11 cellular contexts compared by ENCODE assay signal in the genomic region with DNA sequence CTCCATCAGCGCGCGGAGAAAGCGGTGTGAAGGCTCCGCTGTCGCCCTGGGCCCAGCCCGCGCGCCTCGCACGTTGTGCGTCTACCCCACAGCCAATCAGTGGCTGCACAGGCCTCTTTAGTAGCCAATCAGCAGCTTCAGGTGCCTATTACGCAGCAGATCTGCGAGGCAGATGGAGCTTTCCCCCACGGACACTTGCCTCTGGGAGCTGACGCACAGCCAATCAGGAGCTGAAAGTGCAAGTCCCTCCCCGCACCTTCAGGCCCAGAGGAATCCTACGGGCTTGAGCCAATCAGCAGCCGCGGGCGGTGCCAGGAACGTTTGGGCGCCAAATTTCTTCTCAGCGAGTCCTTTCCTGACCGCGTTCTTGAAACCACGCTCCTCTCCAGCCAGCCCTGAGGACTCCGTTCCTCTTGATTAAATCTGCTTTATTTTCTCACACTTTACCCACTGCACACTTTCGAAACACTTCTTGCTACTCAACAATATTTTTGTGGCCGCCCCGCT. TPM values are rescaled to one million over a fixed set of nuclear protein-coding genes. Genes with fewer than 3 reads are reported as not detected.
DNase-seq lines count a peak whose midpoint lies in the region; ATAC-seq and TF ChIP-seq lines count a peak whose summit lies in the region.
"Had no signal": no experiment of that assay in that cellular context is flagged by ENCODE, and none has a peak within 500 bp of the region (broad histone marks: within the 10 kb centered on the region; RNA-seq: fewer than 3 reads in every experiment).

No MANE protein-coding gene starts in this region.

- no peak overlapping the region for H3K27ac Mint-ChIP-seq in activated CD8-positive, alpha-beta T cell treated with anti-CD3 and anti-CD28 coated beads for 36 hours
- H3K27ac Mint-ChIP-seq: T-helper 1 cell treated with Interleukin-12 subunit alpha and Interleukin-12 subunit beta and Interleukin-4 antibody, amounts not matched to agents 30 μg/mL and 1 μg/mL, for 36 hours had no signal

- CTCF ChIA-PET in activated CD8-positive, alpha-beta T cell treated with anti-CD3 and anti-CD28 coated beads for 36 hours (lab: Charles Lee) = no interaction called here

- H3K27me3 Mint-ChIP-seq in activated CD8-positive, alpha-beta T cell treated with anti-CD3 and anti-CD28 coated beads for 36 hours = peaks cover 7% of the 10 kb centered on the region

- intact Hi-C loops in activated CD8-positive, alpha-beta T cell treated with anti-CD3 and anti-CD28 coated beads for 36 hours (cut with micrococcal nuclease) = no loop called here

- H3K9me3 Mint-ChIP-seq in activated CD8-positive, alpha-beta T cell treated with anti-CD3 and anti-CD28 coated beads for 36 hours = no peaks in the 10 kb centered on the region
- H3K9me3 Mint-ChIP-seq: T-helper 1 cell treated with Interleukin-12 subunit alpha and Interleukin-12 subunit beta and Interleukin-4 antibody, amounts not matched to agents 30 μg/mL and 1 μg/mL, for 36 hours had no signal

- POLR2A ChIA-PET in activated CD8-positive, alpha-beta T cell treated with anti-CD3 and anti-CD28 coated beads for 36 hours (lab: Charles Lee) = no interaction called here

- H3K9me3 ChIP-seq in ES-I3 (ENCODE audit: control insufficient read depth, insufficient read depth, low read length) = no peaks in the 10 kb centered on the region
- H3K9me3 ChIP-seq: transverse colon had no signal

- H3K4me1 Mint-ChIP-seq in activated CD8-positive, alpha-beta T cell treated with anti-CD3 and anti-CD28 coated beads for 36 hours (ENCODE audit: low read depth) = no peaks in the 10 kb centered on the region

- in situ Hi-C loops in KBM-7 (cut with MboI; ENCODE audit: low pct_unique_long_range_greater_than_20kb, low sequenced_read_pairs) = no loop called here

- no peaks in the 10 kb centered on the region for H3K36me3 ChIP-seq in ES-I3 (ENCODE audit: insufficient read depth, low read length)
- H3K36me3 ChIP-seq: transverse colon had no signal

- peak overlapping the region; percentile 20; the same call in 1 of the 2 replicates for H3K9ac ChIP-seq in ES-I3 (ENCODE audit: low read depth, low read length)

- no peak for ATAC-seq in activated CD8-positive, alpha-beta T cell treated with anti-CD3 and anti-CD28 coated beads for 36 hours
- no peak for ATAC-seq in GM18520 (IDR thresholded peaks at IDR 0.05; ENCODE audit: unreplicated experiment)

- no peaks in the 10 kb centered on the region for H3K4me1 ChIP-seq in ES-I3 (ENCODE audit: insufficient read depth, low read length)
- H3K4me1 ChIP-seq: transverse colon had no signal

- DNase-seq in KBM-7 (peak; percentile 55), left kidney (ENCODE audit: low read depth, low spot score) (peak; percentile 57), NCI-H2029 treated with DMSO at 0.1 percent for 48 hours (lab: John Stamatoyannopoulos, UW) (no peak), HuH-7 (ENCODE audit: low spot score) (no peak)
- DNase-seq in activated CD8-positive, alpha-beta T cell treated with anti-CD3 and anti-CD28 coated beads for 36 hours = peak; percentile 16
- DNase-seq: COR-L47, foreskin melanocyte, transverse colon had no signal

- no peaks in the 10 kb centered on the region for H3K36me3 Mint-ChIP-seq in activated CD8-positive, alpha-beta T cell treated with anti-CD3 and anti-CD28 coated beads for 36 hours (ENCODE audit: low read depth)

- TF ChIP-seq CTCF in activated CD8-positive, alpha-beta T cell treated with anti-CD3 and anti-CD28 coated beads for 36 hours (IDR thresholded peaks at IDR 0.05) = no peak

- H3K4me3 Mint-ChIP-seq in activated CD8-positive, alpha-beta T cell treated with anti-CD3 and anti-CD28 coated beads for 36 hours = no peak overlapping the region
- H3K4me3 Mint-ChIP-seq: T-helper 1 cell treated with Interleukin-12 subunit alpha and Interleukin-12 subunit beta and Interleukin-4 antibody, amounts not matched to agents 30 μg/mL and 1 μg/mL, for 36 hours had no signal

RNA-seq across cellular contexts. Expression of gene SIGLEC7, which starts 39.9 kb away (rescaled TPM):
- not detected for total RNA-seq in activated CD8-positive, alpha-beta T cell treated with anti-CD3 and anti-CD28 coated beads for 36 hours

RNA-seq across cellular contexts. Expression of gene CD33, which starts 42.9 kb away (rescaled TPM):
- under 1 TPM in 1 of 2 experiments, not detected in 1; 0.54 TPM for total RNA-seq in activated CD8-positive, alpha-beta T cell treated with anti-CD3 and anti-CD28 coated beads for 36 hours

RNA-seq across cellular contexts. Expression of gene SIGLEC9, which starts 57.3 kb away (rescaled TPM):
- total RNA-seq in activated CD8-positive, alpha-beta T cell treated with anti-CD3 and anti-CD28 coated beads for 36 hours = under 1 TPM; 0.40 to 0.65 TPM

Comparison
In these comparisons a context has a peak if more than half of its experiments do, and no peak if none do; other contexts are left out.
1. DNase-seq: peak in KBM-7 (single experiment), activated CD8-positive, alpha-beta T cell treated with anti-CD3 and anti-CD28 coated beads for 36 hours (single experiment) and left kidney (single experiment); none in NCI-H2029 treated with DMSO at 0.1 percent for 48 hours (single experiment) and HuH-7 (single experiment).